11 cellular contexts compared by ENCODE assay signal in genomic region chr4:159018062-159018629, GRCh38.
DNase-seq lines count a peak whose midpoint lies in the region; ATAC-seq and TF ChIP-seq lines count a peak whose summit lies in the region.
"Had no signal": no experiment of that assay in that cellular context is flagged by ENCODE, and none has a peak within 500 bp of the region (broad histone marks: within the 10 kb centered on the region; RNA-seq: fewer than 3 reads in every experiment).

No MANE protein-coding gene starts in this region.

- no peak for DNase-seq in neural progenitor cell (ENCODE audit: low spot score)
- DNase-seq in dorsolateral prefrontal cortex: no peak
- no peak for DNase-seq in NCI-H146 (lab: John Stamatoyannopoulos, UW)
- no peak for DNase-seq in stimulated activated naive CD4-positive, alpha-beta T cell (lab: John Stamatoyannopoulos, UW)
- DNase-seq in type B pancreatic cell (ENCODE audit: extremely low spot score, unreplicated experiment): no peak
- DNase-seq: NCI-H1417 treated with DMSO at 0.1 percent for 48 hours had no signal

- no peak overlapping the region for H3K4me3 Mint-ChIP-seq in neural progenitor cell
- no peak overlapping the region for H3K4me3 Mint-ChIP-seq in type B pancreatic cell
- H3K4me3 Mint-ChIP-seq: activated naive CD4-positive, alpha-beta T cell treated with anti-CD3 and anti-CD28 coated beads, Interleukin-2, amount 50 U/mL, for 24 hours; T-cell had no signal

- no peak overlapping the region for H3K9ac ChIP-seq in neural progenitor cell

- no peaks in the 10 kb centered on the region for H3K9me3 Mint-ChIP-seq in neural progenitor cell
- no peaks in the 10 kb centered on the region for H3K9me3 Mint-ChIP-seq in type B pancreatic cell
- H3K9me3 Mint-ChIP-seq: activated naive CD4-positive, alpha-beta T cell treated with anti-CD3 and anti-CD28 coated beads, Interleukin-2, amount 50 U/mL, for 24 hours; T-cell had no signal

- H3K4me1 Mint-ChIP-seq in neural progenitor cell: peaks cover 34% of the 10 kb centered on the region
- H3K4me1 Mint-ChIP-seq in type B pancreatic cell (ENCODE audit: unreplicated experiment): peaks cover 11% of the 10 kb centered on the region
- H3K4me1 Mint-ChIP-seq: activated naive CD4-positive, alpha-beta T cell treated with anti-CD3 and anti-CD28 coated beads, Interleukin-2, amount 50 U/mL, for 24 hours; T-cell had no signal

- H3K4me1 ChIP-seq in neural progenitor cell: peaks cover 37% of the 10 kb centered on the region

- H4K20me1 ChIP-seq in neural progenitor cell (ENCODE audit: low read depth): no peaks in the 10 kb centered on the region

- H3K4me2 ChIP-seq in neural progenitor cell: no peak overlapping the region

- no peaks in the 10 kb centered on the region for H3K9me3 ChIP-seq in neural progenitor cell (ENCODE audit: low read depth)

- H2AFZ ChIP-seq in neural progenitor cell (replicated peaks): no peak overlapping the region

- H3F3A ChIP-seq in neural progenitor cell (ENCODE audit: low read depth): peaks cover 13% of the 10 kb centered on the region

- H3K27me3 ChIP-seq in neural progenitor cell (peaks cover 8% of the 10 kb centered on the region), dorsolateral prefrontal cortex (no peaks in the 10 kb centered on the region)

- no peaks in the 10 kb centered on the region for H3K36me3 ChIP-seq in neural progenitor cell

- no peak overlapping the region for H3K27ac ChIP-seq in neural progenitor cell
- H3K27ac ChIP-seq in dorsolateral prefrontal cortex: no peak overlapping the region

- intact Hi-C loops in dorsolateral prefrontal cortex (cut with DNase I): no loop called here

- TF ChIP-seq CTCF in neural progenitor cell (IDR thresholded peaks at IDR 0.05) (no peak), dorsolateral prefrontal cortex (IDR thresholded peaks at IDR 0.05 in 54 of 56, conservative IDR thresholded peaks at IDR 0.05 in 2 of 56; ENCODE audit: low read depth in 1 of 56, partially characterized antibody in 56 of 56) (no peak), type B pancreatic cell (conservative IDR thresholded peaks at IDR 0.05) (no peak)

- H3K27ac Mint-ChIP-seq in neural progenitor cell (peak overlapping the region; percentile 54), type B pancreatic cell (no peak overlapping the region)
- H3K27ac Mint-ChIP-seq: activated naive CD4-positive, alpha-beta T cell treated with anti-CD3 and anti-CD28 coated beads, Interleukin-2, amount 50 U/mL, for 24 hours; T-cell had no signal

- H3K36me3 Mint-ChIP-seq in neural progenitor cell: no peaks in the 10 kb centered on the region
- H3K36me3 Mint-ChIP-seq in type B pancreatic cell: no peaks in the 10 kb centered on the region
- H3K36me3 Mint-ChIP-seq: activated naive CD4-positive, alpha-beta T cell treated with anti-CD3 and anti-CD28 coated beads, Interleukin-2, amount 50 U/mL, for 24 hours; T-cell had no signal

- H3K27me3 Mint-ChIP-seq in neural progenitor cell (ENCODE audit: insufficient read depth, low read depth): peaks cover 4% of the 10 kb centered on the region
- no peaks in the 10 kb centered on the region for H3K27me3 Mint-ChIP-seq in type B pancreatic cell
- H3K27me3 Mint-ChIP-seq: activated naive CD4-positive, alpha-beta T cell treated with anti-CD3 and anti-CD28 coated beads, Interleukin-2, amount 50 U/mL, for 24 hours had no signal

- H3K4me3 ChIP-seq in neural progenitor cell (no peak overlapping the region), dorsolateral prefrontal cortex (no peak overlapping the region)

- ATAC-seq in GM19025 (IDR thresholded peaks at IDR 0.05; ENCODE audit: low read depth, unreplicated experiment): peak; percentile 93
- ATAC-seq in HG02623 (IDR thresholded peaks at IDR 0.05; ENCODE audit: unreplicated experiment): peak; percentile 91
- peak; percentile 92 for ATAC-seq in HG03575 (IDR thresholded peaks at IDR 0.05; ENCODE audit: extremely low read depth, insufficient number of reproducible peaks, low FRiP score, unreplicated experiment)
- ATAC-seq: T-cell had no signal

- H3K79me2 ChIP-seq in neural progenitor cell (ENCODE audit: low read depth): no peaks in the 10 kb centered on the region
